Comparison of ENCODE assay signal across 9 cellular contexts in genomic region chrX:150683536-150684146, GRCh38. TPM values are rescaled to one million over a fixed set of nuclear protein-coding genes. Genes with fewer than 3 reads are reported as not detected.
DNase-seq lines count a peak whose midpoint lies in the region; ATAC-seq and TF ChIP-seq lines count a peak whose summit lies in the region.
"Had no signal": no experiment of that assay in that cellular context is flagged by ENCODE, and none has a peak within 500 bp of the region (broad histone marks: within the 10 kb centered on the region; RNA-seq: fewer than 3 reads in every experiment).

No MANE protein-coding gene starts in this region.

- peak; percentile 42 for DNase-seq in activated CD4-positive, alpha-beta T cell treated with anti-CD3 and anti-CD28 coated beads, Interleukin-2, amount 10 ng/mL, durations not matched to agents 7 days and 5 days
- no peak for DNase-seq in activated CD4-positive, alpha-beta T cell treated with anti-CD3 and anti-CD28 coated beads, Interleukin-2, amount 50 U/mL, for 1 hour
- no peak for DNase-seq in vagina (ENCODE audit: extremely low spot score in 2 of 2)
- no peak for DNase-seq in left colon

- no peaks in the 10 kb centered on the region for H3K79me2 ChIP-seq in SU-DHL-6 (ENCODE audit: insufficient read depth, low read length)

- no peak overlapping the region for H3K9ac ChIP-seq in SU-DHL-6 (ENCODE audit: low read length)

- ATAC-seq in gastroesophageal sphincter (no peak), left colon (no peak), HG02763 (IDR thresholded peaks at IDR 0.05; ENCODE audit: unreplicated experiment) (no peak)

- no peak overlapping the region for H3K4me3 ChIP-seq in SU-DHL-6 (ENCODE audit: insufficient read depth, low read length, poor library complexity, severe bottlenecking)
- H3K4me3 ChIP-seq in gastroesophageal sphincter, result no peak overlapping the region
- no peak overlapping the region for H3K4me3 ChIP-seq in vagina

- H3K27ac ChIP-seq in SU-DHL-6 (ENCODE audit: low read depth, low read length) (no peak overlapping the region), gastroesophageal sphincter (no peak overlapping the region), vagina (no peak overlapping the region)

- no peak overlapping the region for H3K4me2 ChIP-seq in SU-DHL-6 (ENCODE audit: low read depth, low read length, poor library complexity, severe bottlenecking)

- no peaks in the 10 kb centered on the region for H3K36me3 Mint-ChIP-seq in activated CD4-positive, alpha-beta T cell treated with anti-CD3 and anti-CD28 coated beads, Interleukin-2, amount 10 ng/mL, durations not matched to agents 7 days and 5 days (ENCODE audit: low read depth)
- H3K36me3 Mint-ChIP-seq: brain had no signal

- H3K9me2 ChIP-seq in SU-DHL-6 (replicated peaks; ENCODE audit: insufficient read depth, low read length), result no peaks in the 10 kb centered on the region

- H3K9me3 ChIP-seq in SU-DHL-6 (ENCODE audit: insufficient read depth, low read length) (no peaks in the 10 kb centered on the region), gastroesophageal sphincter (no peaks in the 10 kb centered on the region), vagina (no peaks in the 10 kb centered on the region)

- H2AFZ ChIP-seq in SU-DHL-6 (ENCODE audit: low read depth, low read length, severe bottlenecking), result no peak overlapping the region

- no peak overlapping the region for H3K4me3 Mint-ChIP-seq in activated CD4-positive, alpha-beta T cell treated with anti-CD3 and anti-CD28 coated beads, Interleukin-2, amount 10 ng/mL, durations not matched to agents 7 days and 5 days
- H3K4me3 Mint-ChIP-seq: brain had no signal

- no peaks in the 10 kb centered on the region for H3K27me3 ChIP-seq in SU-DHL-6 (ENCODE audit: low read length)
- H3K27me3 ChIP-seq in gastroesophageal sphincter, result no peaks in the 10 kb centered on the region
- H3K27me3 ChIP-seq in vagina, result no peaks in the 10 kb centered on the region

- H3K4me1 ChIP-seq in gastroesophageal sphincter (no peaks in the 10 kb centered on the region), vagina (no peaks in the 10 kb centered on the region)

- TF ChIP-seq CTCF in LNCAP (IDR thresholded peaks at IDR 0.05) (peak; percentile 52), SU-DHL-6 (IDR thresholded peaks at IDR 0.05; ENCODE audit: insufficient read depth, low read length, poor library complexity, severe bottlenecking) (peak; percentile 17), gastroesophageal sphincter (IDR thresholded peaks at IDR 0.05) (peak in 3 of 4 experiments; percentile 30 to 51 (median 36)), vagina (IDR thresholded peaks at IDR 0.05) (peak in 2 of 3 experiments; percentile 18 to 24)

- H4K20me1 ChIP-seq in SU-DHL-6 (ENCODE audit: low read depth, low read length), result no peaks in the 10 kb centered on the region

- H3K27ac Mint-ChIP-seq in activated CD4-positive, alpha-beta T cell treated with anti-CD3 and anti-CD28 coated beads, Interleukin-2, amount 10 ng/mL, durations not matched to agents 7 days and 5 days, result no peak overlapping the region
- H3K27ac Mint-ChIP-seq: brain had no signal

- no peaks in the 10 kb centered on the region for H3K27me3 Mint-ChIP-seq in activated CD4-positive, alpha-beta T cell treated with anti-CD3 and anti-CD28 coated beads, Interleukin-2, amount 10 ng/mL, durations not matched to agents 7 days and 5 days
- H3K27me3 Mint-ChIP-seq: brain had no signal

- intact Hi-C loops in vagina (cut with DNase I), result no loop called here
- intact Hi-C loops in left colon (cut with DNase I, micrococcal nuclease), result no loop called here

- no peaks in the 10 kb centered on the region for H3K9me3 Mint-ChIP-seq in activated CD4-positive, alpha-beta T cell treated with anti-CD3 and anti-CD28 coated beads, Interleukin-2, amount 10 ng/mL, durations not matched to agents 7 days and 5 days

- 36 to 48% methylated on average over 5 of the region's 7 CpGs for WGBS in gastroesophageal sphincter (ENCODE audit: low coverage in 1 of 2), 2 donors

- POLR2A ChIA-PET in activated CD4-positive, alpha-beta T cell treated with anti-CD3 and anti-CD28 coated beads, Interleukin-2, amount 10 ng/mL, durations not matched to agents 7 days and 5 days (lab: Charles Lee), result no interaction called here

- no peaks in the 10 kb centered on the region for H3K36me3 ChIP-seq in SU-DHL-6 (ENCODE audit: low read length)
- H3K36me3 ChIP-seq in gastroesophageal sphincter, result no peaks in the 10 kb centered on the region
- H3K36me3 ChIP-seq in vagina, result no peaks in the 10 kb centered on the region

- peaks cover 9% of the 10 kb centered on the region for H3K4me1 Mint-ChIP-seq in activated CD4-positive, alpha-beta T cell treated with anti-CD3 and anti-CD28 coated beads, Interleukin-2, amount 10 ng/mL, durations not matched to agents 7 days and 5 days
- H3K4me1 Mint-ChIP-seq: brain had no signal

- TF ChIP-seq POLR2A in gastroesophageal sphincter (IDR thresholded peaks at IDR 0.05) (no peak), vagina (IDR thresholded peaks at IDR 0.05) (no peak)

- TF ChIP-seq EP300 in gastroesophageal sphincter (IDR thresholded peaks at IDR 0.05), result no peak

- no peaks in the 10 kb centered on the region for H3F3A ChIP-seq in SU-DHL-6 (ENCODE audit: insufficient read depth)

- CTCF ChIA-PET in activated CD4-positive, alpha-beta T cell treated with anti-CD3 and anti-CD28 coated beads, Interleukin-2, amount 10 ng/mL, durations not matched to agents 7 days and 5 days (lab: Charles Lee), result interaction anchor here (0.9 to 1.9 kb wide), 9 partner anchors 11 to 312 kb away, joined by 3 to 8 read pairs (median 4); no protein-coding TSS in a partner anchor

RNA-seq across cellular contexts. Expression of gene MTMR1, which starts 9.6 kb away (rescaled TPM):
- total RNA-seq in activated CD4-positive, alpha-beta T cell treated with anti-CD3 and anti-CD28 coated beads, Interleukin-2, amount 10 ng/mL, durations not matched to agents 7 days and 5 days, result 10 to 100 TPM; 47.1 to 51.1 TPM
- total RNA-seq in gastroesophageal sphincter (10 to 100 TPM; 17.3 to 26.1 (median 21.5) TPM), vagina (22.6 TPM), left colon (10 to 100 TPM; 15.2 to 17.6 TPM)
